Comparison of ENCODE assay signal across 35 cellular contexts in genomic region chr15:78390823-78391222, GRCh38. TPM values are rescaled to one million over a fixed set of nuclear protein-coding genes. Genes with fewer than 3 reads are reported as not detected.
DNase-seq lines count a peak whose midpoint lies in the region; ATAC-seq, FAIRE-seq and TF ChIP-seq lines count a peak whose summit lies in the region.
"Had no signal": no experiment of that assay in that cellular context is flagged by ENCODE, and none has a peak within 500 bp of the region (broad histone marks: within the 10 kb centered on the region; RNA-seq: fewer than 3 reads in every experiment).

No MANE protein-coding gene starts in this region.

- H4K91ac ChIP-seq in H1 (replicated peaks; ENCODE audit: insufficient read length, low read length) = peak overlapping the region; percentile 22

- H3K4me3 ChIP-seq in BJ (ENCODE audit: low read depth, low read length) (no peak overlapping the region), H1 (ENCODE audit: extremely low read depth in 1 of 4, insufficient read depth in 2 of 4, low read depth in 3 of 4, low read length in 4 of 4) (no peak overlapping the region)
- H3K4me3 ChIP-seq: breast epithelium, heart right ventricle, left ventricle myocardium inferior, PC-9 had no signal

- POLR2A ChIA-PET in BJ (lab: Charles Lee) = no interaction called here
- POLR2A ChIA-PET in H1 (lab: Charles Lee; ENCODE audit: partially characterized antibody) = no interaction called here

- 0 out of 2 replicates have a peak overlapping the region, but pooled peaks have one; percentile 28 for H2BK12ac ChIP-seq in H1 (ENCODE audit: low read depth, low read length)

- H3K4me1 ChIP-seq in H1 (replicated peaks in 1 of 4; ENCODE audit: control insufficient read depth in 3 of 4, insufficient read depth in 4 of 4, low read length in 3 of 4) = peaks cover 2 to 38% (median 24%) of the 10 kb centered on the region in 4 experiments
- H3K4me1 ChIP-seq: breast epithelium, heart right ventricle, left ventricle myocardium inferior had no signal

- H3K36me3 ChIP-seq in BJ (ENCODE audit: control insufficient read depth, insufficient read depth, low read length) (no peaks in the 10 kb centered on the region), H1 (ENCODE audit: control insufficient read depth in 2 of 4, insufficient read depth in 4 of 4, low read length in 3 of 4) (no peaks in the 10 kb centered on the region)
- H3K36me3 ChIP-seq: breast epithelium, heart right ventricle, left ventricle myocardium inferior had no signal

- no peak overlapping the region for H4K8ac ChIP-seq in H1 (ENCODE audit: extremely low read depth, insufficient read depth, low read length)

- H3K9me3 ChIP-seq in H1 (ENCODE audit: insufficient read depth in 2 of 2, low read depth in 1 of 2, low read length in 1 of 2) = no peaks in the 10 kb centered on the region
- H3K9me3 ChIP-seq: breast epithelium, heart right ventricle, left ventricle myocardium inferior had no signal

- H3K56ac ChIP-seq in H1 (replicated peaks; ENCODE audit: insufficient read length, low read depth, low read length) = no peak overlapping the region

- TF ChIP-seq CTCF in BJ (IDR thresholded peaks at IDR 0.05; ENCODE audit: insufficient read depth, low read depth, low read length) = no peak
- TF ChIP-seq CTCF in H1 (IDR thresholded peaks at IDR 0.05; ENCODE audit: control extremely low read depth in 1 of 3, insufficient read depth in 1 of 3, low read depth in 1 of 3, low read length in 3 of 3) = no peak

- peaks cover 3% of the 10 kb centered on the region for H3K27me3 ChIP-seq in BJ (ENCODE audit: control insufficient read depth, insufficient read depth, low read length)
- H3K27me3 ChIP-seq in H1 (replicated peaks in 1 of 4; ENCODE audit: control insufficient read depth in 3 of 4, extremely low read depth in 1 of 4, insufficient read depth in 3 of 4, low read length in 3 of 4) = peaks cover 0 to 2% (median 0%) of the 10 kb centered on the region in 4 experiments; a peak in 2 of 7 replicates
- H3K27me3 ChIP-seq: breast epithelium had no signal

- H3K23ac ChIP-seq in H1 (ENCODE audit: insufficient read length) = no peak overlapping the region

- no peak for FAIRE-seq in H1 (lab: Jason Lieb, UNC)
- FAIRE-seq: colon, GM19239, keratinocyte, urothelium cell line had no signal

- intact Hi-C loops in sciatic nerve (cut with DNase I) = no loop called here

- H4K5ac ChIP-seq in H1 (ENCODE audit: insufficient read length, low read depth, low read length) = no peak overlapping the region

- H4K20me1 ChIP-seq in H1 (replicated peaks in 1 of 2; ENCODE audit: control insufficient read depth in 1 of 2, insufficient read depth in 2 of 2, low read length in 2 of 2) = no peaks in the 10 kb centered on the region

- H2BK120ac ChIP-seq in H1 (replicated peaks; ENCODE audit: low read depth, low read length) = no peak overlapping the region

- no peak overlapping the region for H2AK5ac ChIP-seq in H1 (ENCODE audit: low read depth, low read length)

- no peak for ATAC-seq in sciatic nerve
- no peak for ATAC-seq in GM21390 (IDR thresholded peaks at IDR 0.05; ENCODE audit: unreplicated experiment)
- ATAC-seq: activated CD4-positive, alpha-beta T cell treated with anti-CD3 and anti-CD28 coated beads for 36 hours; activated CD8-positive, alpha-beta T cell treated with anti-CD3 and anti-CD28 coated beads, Interleukin-2, amount 10 ng/mL, durations not matched to agents 7 days and 5 days; activated T-helper 17 cell treated with anti-CD3 and anti-CD28 coated beads, Interleukin-2, amount 50 U/mL, for 72 hours; heart right ventricle had no signal

- DNase-seq in BJ (ENCODE audit: low read depth) (peak; percentile 91), M059J (ENCODE audit: low read depth) (peak; percentile 44), H1 (ENCODE audit: low read depth in 1 of 2, low spot score in 2 of 2) (no peak), sciatic nerve (ENCODE audit: low spot score) (peak; percentile 28), NCI-H128 (lab: John Stamatoyannopoulos, UW; ENCODE audit: unreplicated experiment) (no peak)
- DNase-seq in activated CD8-positive, alpha-beta memory T cell treated with anti-CD3 and anti-CD28 coated beads, Interleukin-2, amount 50 U/mL, for 4 hours = no peak
- DNase-seq: activated CD4-positive, alpha-beta T cell treated with anti-CD3 and anti-CD28 coated beads for 36 hours; activated CD8-positive, alpha-beta T cell treated with anti-CD3 and anti-CD28 coated beads, Interleukin-2, amount 10 ng/mL, durations not matched to agents 7 days and 5 days; activated naive CD4-positive, alpha-beta T cell treated with anti-CD3 and anti-CD28 coated beads, Interleukin-2, amount 50 U/mL, for 16 hours; amygdala; C1 segment of cervical spinal cord; COR-L47; DMS53; effector CD4-positive, alpha-beta T cell; foreskin melanocyte; GF-D8; H9; heart right ventricle; left ventricle myocardium inferior; MV-4-11; NCI-H1436 treated with DMSO at 0.1 percent for 48 hours; NCI-H226; PC-9; SHP77 treated with DMSO at 0.1 percent for 48 hours; stimulated activated CD4-positive, alpha-beta T cell treated with anti-CD3 and anti-CD28 coated beads, Interleukin-1b, Interleukin-23, amount 100 ng/mL, for 48 hours; stimulated activated naive CD4-positive, alpha-beta T cell treated with Interleukin-2 at 50 U/mL for 16 hours had no signal

- no peak for TF ChIP-seq EP300 in H1 (IDR thresholded peaks at IDR 0.05; ENCODE audit: borderline replicate concordance in 1 of 2, low read depth in 2 of 2, low read length in 2 of 2)

- H2AFZ ChIP-seq in H1 (ENCODE audit: low read length) = no peak overlapping the region
- H2AFZ ChIP-seq: PC-9 had no signal

- no peak for TF ChIP-seq POLR2A in H1 (IDR thresholded peaks at IDR 0.05; ENCODE audit: control extremely low read depth in 1 of 2, low read depth in 2 of 2, low read length in 2 of 2)

- H3K27ac ChIP-seq in H1 (ENCODE audit: low read depth, low read length) = no peak overlapping the region
- H3K27ac ChIP-seq: epithelial cell of prostate, heart right ventricle, KMS-11, left ventricle myocardium inferior, PC-9 had no signal

- no peak overlapping the region for H2BK15ac ChIP-seq in H1 (ENCODE audit: low read length)

- no peaks in the 10 kb centered on the region for H3K23me2 ChIP-seq in H1 (ENCODE audit: low read depth, low read length)

- TF ChIP-seq RAD21 in H1 (IDR thresholded peaks at IDR 0.05 in 1 of 2, conservative IDR thresholded peaks at IDR 0.05 in 1 of 2; ENCODE audit: low read depth in 2 of 2, low read length in 2 of 2) = no peak

- no peak overlapping the region for H3K4me2 ChIP-seq in H1 (ENCODE audit: insufficient read depth in 1 of 2, low read depth in 2 of 2, low read length in 2 of 2)
- H3K4me2 ChIP-seq: KMS-11, PC-9 had no signal

- no peak overlapping the region for H3K18ac ChIP-seq in H1 (ENCODE audit: extremely low read depth, low read length)

- no peaks in the 10 kb centered on the region for H3K79me2 ChIP-seq in H1 (ENCODE audit: control insufficient read depth in 1 of 2, insufficient read depth in 2 of 2, low read length in 2 of 2)

- peak overlapping the region; percentile 6; the same call in 1 of the 2 replicates for H2BK20ac ChIP-seq in H1 (ENCODE audit: low read length)

- H3K9ac ChIP-seq in H1 (replicated peaks in 1 of 4; ENCODE audit: extremely low read depth in 1 of 4, low read depth in 3 of 4, low read length in 3 of 4) = no peak overlapping the region
- H3K9ac ChIP-seq: KMS-11 had no signal

- no peak overlapping the region for H3K14ac ChIP-seq in H1 (ENCODE audit: insufficient read length)

- CTCF ChIA-PET in BJ (lab: Yijun Ruan, JAX) = no interaction called here
- CTCF ChIA-PET in H1 (lab: Charles Lee; ENCODE audit: partially characterized antibody) = no interaction called here

- H2BK5ac ChIP-seq in H1 (ENCODE audit: low read depth, low read length) = peak overlapping the region; percentile 26; the same call in 1 of the 2 replicates

- H3K4ac ChIP-seq in H1 (replicated peaks; ENCODE audit: insufficient read length, low read depth, low read length) = no peak overlapping the region

- WGBS in H1 (ENCODE audit: extremely low coverage in 1 of 2, insufficient coverage in 1 of 2, insufficient read length in 1 of 2, insufficient replicate concordance in 2 of 2, low coverage in 1 of 2, low lambda C conversion rate in 2 of 2, missing lambda C conversion rate in 1 of 2), 2 experiments = 96% methylated on average over 3 of the region's 3 CpGs; no CpG with 5 or more reads in 1 of the 2 experiments

- H3K79me1 ChIP-seq in H1 (ENCODE audit: low read depth, low read length) = no peaks in the 10 kb centered on the region

TF ChIP-seq in H1, 55 proteins besides CTCF, POLR2A, EP300 and RAD21 (continues in another document):
- TF ChIP-seq SIX5 (IDR thresholded peaks at IDR 0.05; ENCODE audit: low read depth, low read length) = no peak
- no peak for TF ChIP-seq TAF7 (optimal IDR thresholded peaks at IDR 0.05; ENCODE audit: borderline replicate concordance, low read depth, low read length)
- TF ChIP-seq TEAD4 (IDR thresholded peaks at IDR 0.05; ENCODE audit: low read depth, low read length) = no peak

RNA-seq across cellular contexts. Expression of gene IREB2, which starts 47.2 kb away (rescaled TPM):
- polyA plus RNA-seq in BJ (2011; rRNA removed) = 11.1 and 21.7 TPM in 2 replicates
- polyA minus RNA-seq in BJ (2011; rRNA and poly(A)+ RNA removed) = 18.9 and 19.4 TPM in 2 replicates
- 10.3 and 16.4 TPM in 2 replicates for total RNA-seq in M059J (2014; rRNA removed; shearing (Covaris generic))
- 99.7 and 103 TPM in 2 replicates for total RNA-seq in H1 (2021; fragmentation: NEBNext Ultra II Directional; extraction: Animal tissue kit (Norgen Biotek cat#: 25700))
- 15.7 and 21.0 TPM in 2 replicates for polyA plus RNA-seq in H1 (2011; rRNA removed)
- polyA plus RNA-seq in H1 (2011; cell fraction: cytosol; rRNA removed) = 26.8 TPM
- polyA plus RNA-seq in H1 (2011; cell fraction: nucleus; rRNA removed) = 20.1 TPM
- 20.9 to 62.3 TPM (median 38.7 TPM) in 4 replicates for polyA plus RNA-seq in H1 (2012, experiment 1 of 2)
- polyA plus RNA-seq in H1 (2012, experiment 2 of 2) = 2.2 TPM
- 30.1 TPM for polyA plus RNA-seq in H1 (2013, experiment 1 of 2)
- 27.0 TPM for polyA plus RNA-seq in H1 (2013, experiment 2 of 2)
- polyA minus RNA-seq in H1 (2011; rRNA and poly(A)+ RNA removed) = 75.4 and 91.3 TPM in 2 replicates
- 48.4 TPM for polyA minus RNA-seq in H1 (2011; cell fraction: cytosol; rRNA and poly(A)+ RNA removed)
- 57.5 TPM for polyA minus RNA-seq in H1 (2011; cell fraction: nucleus; rRNA and poly(A)+ RNA removed)
- 65.0 TPM for total RNA-seq in sciatic nerve

RNA-seq across cellular contexts. Expression of gene CRABP1, which starts 50.7 kb away (rescaled TPM):
- polyA plus RNA-seq in BJ (2011; rRNA removed) (not detected in 2 replicates), H1 (2011; rRNA removed) (600 and 655 TPM in 2 replicates)
- not detected in 2 replicates for polyA minus RNA-seq in BJ (2011; rRNA and poly(A)+ RNA removed)
- not detected in 2 replicates for total RNA-seq in M059J (2014; rRNA removed; shearing (Covaris generic))
- total RNA-seq in H1 (2021; fragmentation: NEBNext Ultra II Directional; extraction: Animal tissue kit (Norgen Biotek cat#: 25700)) = 385 and 388 TPM in 2 replicates
- 622 TPM for polyA plus RNA-seq in H1 (2011; cell fraction: cytosol; rRNA removed)
- 325 TPM for polyA plus RNA-seq in H1 (2011; cell fraction: nucleus; rRNA removed)
- 523 to 649 TPM (median 571 TPM) in 4 replicates for polyA plus RNA-seq in H1 (2012, experiment 1 of 2)
- 653 TPM for polyA plus RNA-seq in H1 (2012, experiment 2 of 2)
- polyA plus RNA-seq in H1 (2013, experiment 1 of 2) = 321 TPM
- 337 TPM for polyA plus RNA-seq in H1 (2013, experiment 2 of 2)
- polyA minus RNA-seq in H1 (2011; rRNA and poly(A)+ RNA removed) = 149 and 152 TPM in 2 replicates
- 118 TPM for polyA minus RNA-seq in H1 (2011; cell fraction: cytosol; rRNA and poly(A)+ RNA removed)
- polyA minus RNA-seq in H1 (2011; cell fraction: nucleus; rRNA and poly(A)+ RNA removed) = 94.2 TPM
- 28.8 TPM for total RNA-seq in sciatic nerve
- total RNA-seq: activated CD8-positive, alpha-beta T cell treated with anti-CD3 and anti-CD28 coated beads, Interleukin-2, amount 10 ng/mL, durations not matched to agents 7 days and 5 days; activated T-helper 17 cell treated with anti-CD3 and anti-CD28 coated beads, Interleukin-2, amount 50 U/mL, for 72 hours; heart right ventricle; left ventricle myocardium inferior; PC-9 had no signal
- polyA plus RNA-seq: heart right ventricle, keratinocyte had no signal

Comparison
In these comparisons a context has a peak if more than half of its experiments do, and no peak if none do; other contexts are left out.
1. DNase-seq: peak in BJ (single experiment), M059J (single experiment) and sciatic nerve (single experiment); none in H1 (0 of 2), NCI-H128 (single experiment) and activated CD8-positive, alpha-beta memory T cell treated with anti-CD3 and anti-CD28 coated beads, Interleukin-2, amount 50 U/mL, for 4 hours (single experiment).
2. RNA of gene CRABP1, which starts 50.7 kb away (total RNA-seq): 385 to 388 TPM in H1 and 28.8 TPM in sciatic nerve (single experiment); not detected in M059J; every median in the first group is over 10 times any median in the second.